11 cellular contexts compared by ENCODE assay signal in genomic region chr22:50085211-50085999, GRCh38. TPM values are rescaled to one million over a fixed set of nuclear protein-coding genes. Genes with fewer than 3 reads are reported as not detected.
DNase-seq lines count a peak whose midpoint lies in the region; ATAC-seq and TF ChIP-seq lines count a peak whose summit lies in the region.
"Had no signal": no experiment of that assay in that cellular context is flagged by ENCODE, and none has a peak within 500 bp of the region (broad histone marks: within the 10 kb centered on the region; RNA-seq: fewer than 3 reads in every experiment).

Gene MLC1 (minus strand): TSS chr22:50085426. CDS start chr22:50084902, 524 bp downstream.

- no peaks in the 10 kb centered on the region for H3K79me2 ChIP-seq in OCI-LY7 (ENCODE audit: insufficient read depth, low read depth, low read length)

- H3K4me1 Mint-ChIP-seq in dendritic cell treated with granulocyte-macrophage colony-stimulating factor and Interleukin-4, amounts not matched to agents 40 ng/mL and 50 ng/mL, for 4 days (ENCODE audit: low read depth): peaks cover 5% of the 10 kb centered on the region
- H3K4me1 Mint-ChIP-seq: central memory CD8-positive, alpha-beta T cell had no signal

- H3K4me3 ChIP-seq in OCI-LY7 (ENCODE audit: low read depth, low read length, poor library complexity, severe bottlenecking): no peak within 1 kb of the TSS
- H3K4me3 ChIP-seq: left ventricle myocardium inferior had no signal

- H3K36me3 Mint-ChIP-seq in dendritic cell treated with granulocyte-macrophage colony-stimulating factor and Interleukin-4, amounts not matched to agents 40 ng/mL and 50 ng/mL, for 4 days (ENCODE audit: low read depth): peaks cover 13% of the 10 kb centered on the region

- no peak within 1 kb of the TSS for H3K4me2 ChIP-seq in OCI-LY7 (ENCODE audit: low read length)

- peaks cover 12% of the 10 kb centered on the region for H3K27me3 Mint-ChIP-seq in dendritic cell treated with granulocyte-macrophage colony-stimulating factor and Interleukin-4, amounts not matched to agents 40 ng/mL and 50 ng/mL, for 4 days

- no peaks in the 10 kb centered on the region for H3K9me3 ChIP-seq in OCI-LY7 (ENCODE audit: low read length)

- no peak for TF ChIP-seq CTCF in OCI-LY7 (conservative IDR thresholded peaks at IDR 0.05; ENCODE audit: low read length)

- H3K27ac ChIP-seq in OCI-LY7 (ENCODE audit: low read depth, low read length, poor library complexity, severe bottlenecking): no peak within 1 kb of the TSS
- H3K27ac ChIP-seq: left ventricle myocardium inferior had no signal

- no TSS peak for BruUV-seq in OCI-LY7 (replicated peaks; lab: Mats Ljungman, UMichigan)

- H3K9me3 Mint-ChIP-seq in dendritic cell treated with granulocyte-macrophage colony-stimulating factor and Interleukin-4, amounts not matched to agents 40 ng/mL and 50 ng/mL, for 4 days: peaks cover 12% of the 10 kb centered on the region
- H3K9me3 Mint-ChIP-seq: central memory CD8-positive, alpha-beta T cell had no signal

- no peaks in the 10 kb centered on the region for H4K20me1 ChIP-seq in OCI-LY7 (ENCODE audit: insufficient read depth, low read length)

- DNase-seq in H4 (ENCODE audit: low spot score) (peak; percentile 33), SIG-M5 treated with dmso at 0.1 percent for 504 hours (lab: John Stamatoyannopoulos, UW; ENCODE audit: unreplicated experiment) (peak; percentile 92), pons (ENCODE audit: low spot score) (peak; percentile 24), OCI-LY7 (ENCODE audit: low spot score) (no peak)
- DNase-seq: left ventricle myocardium inferior; stimulated activated CD4-positive, alpha-beta T cell treated with anti-CD3 and anti-CD28 coated beads, Interleukin-4, amount 100 ng/mL, for 1 hour had no signal

- H3K36me3 ChIP-seq in OCI-LY7 (ENCODE audit: insufficient read depth, low read length): no peaks in the 10 kb centered on the region; the same call in 1 of the 2 replicates
- H3K36me3 ChIP-seq: left ventricle myocardium inferior had no signal

- peak within 1 kb of the TSS; percentile 12 for H3K27ac Mint-ChIP-seq in dendritic cell treated with granulocyte-macrophage colony-stimulating factor and Interleukin-4, amounts not matched to agents 40 ng/mL and 50 ng/mL, for 4 days

- H2AFZ ChIP-seq in OCI-LY7 (ENCODE audit: low read length): no peak within 1 kb of the TSS

- POLR2A ChIA-PET in OCI-LY7 (lab: Charles Lee): interaction anchor here (0.7 to 0.8 kb wide), 3 partner anchors 18 to 64 kb away, joined by 3 to 4 read pairs (median 4); no protein-coding TSS in a partner anchor

- CTCF ChIA-PET in OCI-LY7 (lab: Charles Lee; ENCODE audit: unreplicated experiment): no interaction called here

- no peaks in the 10 kb centered on the region for H3K4me1 ChIP-seq in OCI-LY7 (ENCODE audit: insufficient read depth, low read length, poor library complexity, severe bottlenecking)
- H3K4me1 ChIP-seq: left ventricle myocardium inferior had no signal

- peak within 1 kb of the TSS; percentile 51 for H3K4me3 Mint-ChIP-seq in dendritic cell treated with granulocyte-macrophage colony-stimulating factor and Interleukin-4, amounts not matched to agents 40 ng/mL and 50 ng/mL, for 4 days
- H3K4me3 Mint-ChIP-seq: central memory CD8-positive, alpha-beta T cell had no signal

- intact Hi-C loops in dendritic cell treated with granulocyte-macrophage colony-stimulating factor and Interleukin-4, amounts not matched to agents 40 ng/mL and 50 ng/mL, for 4 days (cut with micrococcal nuclease): no loop called here
- intact Hi-C loops in OCI-LY7 (cut with micrococcal nuclease; ENCODE audit: unreplicated experiment): no loop called here

- no peak for ATAC-seq in HG02938 (IDR thresholded peaks at IDR 0.05; ENCODE audit: unreplicated experiment)
- ATAC-seq in HG03565 (IDR thresholded peaks at IDR 0.05; ENCODE audit: unreplicated experiment): no peak
- no peak for ATAC-seq in GM19395 (IDR thresholded peaks at IDR 0.05; ENCODE audit: unreplicated experiment)

- no peaks in the 10 kb centered on the region for H3K9me2 ChIP-seq in OCI-LY7 (ENCODE audit: insufficient read depth, low read length)

RNA-seq across cellular contexts. Expression of gene MLC1, which starts in this region (rescaled TPM):
- total RNA-seq in H4 (2014; rRNA removed; shearing (Covaris generic)): 1.4 and 3.3 TPM in 2 replicates
- 0.16 TPM in 1 of 2 replicates, not detected in the other for total RNA-seq in OCI-LY7 (2014; rRNA removed; shearing (Covaris generic))
- not detected in 2 replicates for total RNA-seq in OCI-LY7 (2022)
